Comparison of ENCODE assay signal across 9 cellular contexts in the genomic region with DNA sequence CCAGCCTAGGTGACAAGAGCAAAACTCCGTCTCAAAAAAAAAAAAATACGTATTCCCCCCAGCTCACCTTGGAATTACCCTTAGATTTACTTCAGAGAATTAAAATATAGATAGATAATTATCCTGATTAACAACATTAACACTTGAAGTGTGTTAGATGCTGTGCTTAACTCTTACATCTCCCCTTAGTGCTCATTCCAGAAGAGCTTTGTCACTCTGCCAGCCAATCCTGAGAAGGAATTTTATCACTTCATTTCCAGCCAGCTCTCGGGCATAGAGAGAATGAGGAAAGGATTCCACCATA. TPM values are rescaled to one million over a fixed set of nuclear protein-coding genes. Genes with fewer than 3 reads are reported as not detected.
DNase-seq lines count a peak whose midpoint lies in the region; ATAC-seq, FAIRE-seq and TF ChIP-seq lines count a peak whose summit lies in the region.
"Had no signal": no experiment of that assay in that cellular context is flagged by ENCODE, and none has a peak within 500 bp of the region (broad histone marks: within the 10 kb centered on the region; RNA-seq: fewer than 3 reads in every experiment).

No MANE protein-coding gene starts in this region.

- no peaks in the 10 kb centered on the region for H3K9me3 ChIP-seq in BLaER1
- no peaks in the 10 kb centered on the region for H3K9me3 ChIP-seq in PC-3 (ENCODE audit: low read length)
- no peaks in the 10 kb centered on the region for H3K9me3 ChIP-seq in esophagus (ENCODE audit: control insufficient read depth in 2 of 2, insufficient read depth in 1 of 2, low read depth in 1 of 2, low read length in 1 of 2)
- no peaks in the 10 kb centered on the region for H3K9me3 ChIP-seq in parathyroid adenoma (ENCODE audit: control insufficient read depth, low read length)

- DNase-seq in PC-3 (no peak), putamen (ENCODE audit: low spot score) (no peak), NCI-H82 treated with DMSO at 0.1 percent for 48 hours (lab: John Stamatoyannopoulos, UW; ENCODE audit: unreplicated experiment) (no peak), GM12891 (ENCODE audit: insufficient read length, low spot score) (no peak)
- DNase-seq: NCI-H1694 had no signal

- H3K27me3 ChIP-seq in BLaER1, result no peaks in the 10 kb centered on the region
- no peaks in the 10 kb centered on the region for H3K27me3 ChIP-seq in PC-3 (ENCODE audit: low read length)
- no peaks in the 10 kb centered on the region for H3K27me3 ChIP-seq in esophagus (ENCODE audit: control insufficient read depth in 1 of 2, insufficient read depth in 2 of 2, low read length in 2 of 2)
- no peaks in the 10 kb centered on the region for H3K27me3 ChIP-seq in parathyroid adenoma (ENCODE audit: control insufficient read depth, insufficient read depth, low read length)

- BruUV-seq in PC-3 (replicated peaks; lab: Mats Ljungman, UMichigan), result no TSS peak

- no peak for FAIRE-seq in GM12891 (lab: Jason Lieb, UNC)

- H3K27ac ChIP-seq in BLaER1, result 0 out of 2 replicates have a peak overlapping the region, but pooled peaks have one; percentile 2
- H3K27ac ChIP-seq in PC-3 (ENCODE audit: low read length), result peak overlapping the region; percentile 96
- peak overlapping the region; percentile 98 to 100 for H3K27ac ChIP-seq in esophagus (ENCODE audit: low read depth in 2 of 2, low read length in 1 of 2)
- peak overlapping the region; percentile 98 for H3K27ac ChIP-seq in parathyroid adenoma

- H3K4me1 ChIP-seq in BLaER1 (peaks cover 73% of the 10 kb centered on the region), PC-3 (ENCODE audit: insufficient read depth, low read length) (peaks cover 51% of the 10 kb centered on the region), esophagus (ENCODE audit: control insufficient read depth in 2 of 2, insufficient read depth in 2 of 2, low read length in 1 of 2) (peaks cover 15 to 29% of the 10 kb centered on the region in 2 donors), parathyroid adenoma (peaks cover 7% of the 10 kb centered on the region)

- POLR2A ChIA-PET in PC-3 (lab: Charles Lee; ENCODE audit: unreplicated experiment), result interaction anchor here (0.7 to 1.3 kb wide), 4 partner anchors 11 to 361 kb away, joined by 3 to 4 read pairs (median 4); partner anchors contain the start of gene PYGO2

- H4K20me1 ChIP-seq in BLaER1 (peaks cover 61% of the 10 kb centered on the region), PC-3 (ENCODE audit: low read length) (peaks cover 9% of the 10 kb centered on the region; the same call in 1 of the 2 replicates)

- CTCF ChIA-PET in PC-3 (lab: Charles Lee), result interaction anchor here (0.5 kb wide), 1 partner anchor 80 kb away, joined by 6 read pairs; no protein-coding TSS in a partner anchor

- no peaks in the 10 kb centered on the region for H3K9me2 ChIP-seq in PC-3 (replicated peaks; ENCODE audit: low read length)

- intact Hi-C loops in PC-3 (cut with micrococcal nuclease), result loop anchor here (1.0 to 5.0 kb wide), 4 partner anchors 8 to 165 kb away; partner anchors contain the start of genes EFNA4 and SLC50A1

- no peak overlapping the region for H3K4me3 ChIP-seq in BLaER1
- H3K4me3 ChIP-seq in PC-3 (ENCODE audit: low read length), result peak overlapping the region; percentile 80
- no peak overlapping the region for H3K4me3 ChIP-seq in esophagus (ENCODE audit: low read depth in 1 of 2, low read length in 2 of 2)
- peak overlapping the region; percentile 94 for H3K4me3 ChIP-seq in parathyroid adenoma (ENCODE audit: low read depth, low read length)

- peaks cover 59% of the 10 kb centered on the region for H3K79me2 ChIP-seq in PC-3 (ENCODE audit: low read length)
- H3K79me2 ChIP-seq in parathyroid adenoma, result no peaks in the 10 kb centered on the region

- H3K36me3 ChIP-seq in BLaER1 (peaks cover 27% of the 10 kb centered on the region), PC-3 (ENCODE audit: low read depth, low read length) (peaks cover 10% of the 10 kb centered on the region; the same call in 1 of the 2 replicates), esophagus (ENCODE audit: control insufficient read depth in 2 of 2, insufficient read depth in 2 of 2, low read length in 1 of 2) (peaks cover 9 to 12% of the 10 kb centered on the region in 2 donors), parathyroid adenoma (ENCODE audit: control insufficient read depth, insufficient read depth, low read length) (no peaks in the 10 kb centered on the region)

- TF ChIP-seq CTCF in PC-3 (conservative IDR thresholded peaks at IDR 0.05; ENCODE audit: low read depth, low read length) (no peak), parathyroid adenoma (IDR thresholded peaks at IDR 0.05) (no peak)

- H3K4me2 ChIP-seq in BLaER1, result peak overlapping the region; percentile 97
- peak overlapping the region; percentile 88 for H3K4me2 ChIP-seq in PC-3 (ENCODE audit: low read length)
- H3K4me2 ChIP-seq in parathyroid adenoma (ENCODE audit: low read length), result peak overlapping the region; percentile 91

- WGBS in esophagus, 2 donors, result 54 to 60% methylated on average over 3 of the region's 3 CpGs

- ATAC-seq in PC-3 (no peak), GM18519 (IDR thresholded peaks at IDR 0.05; ENCODE audit: low FRiP score, unreplicated experiment) (no peak)

- peaks cover 9% of the 10 kb centered on the region for H3F3A ChIP-seq in PC-3 (ENCODE audit: low read length, unreplicated experiment)

- 0 out of 2 replicates have a peak overlapping the region, but pooled peaks have one; percentile 91 for H3K9ac ChIP-seq in BLaER1
- peak overlapping the region; percentile 89 for H3K9ac ChIP-seq in PC-3 (ENCODE audit: low read length)
- no peak overlapping the region for H3K9ac ChIP-seq in parathyroid adenoma

- H2AFZ ChIP-seq in PC-3 (ENCODE audit: low read length) (0 out of 2 replicates have a peak overlapping the region, but pooled peaks have one; percentile 30), parathyroid adenoma (no peak overlapping the region)

- no peak for TF ChIP-seq POLR2A in GM12891 (IDR thresholded peaks at IDR 0.05; ENCODE audit: low read depth, low read length)

TF ChIP-seq in GM12891, 5 proteins besides CTCF, POLR2A, EP300 and RAD21:
- TF ChIP-seq POLR2AphosphoS5 (IDR thresholded peaks at IDR 0.05; ENCODE audit: low read depth, low read length) (no peak), PAX5 (IDR thresholded peaks at IDR 0.05; ENCODE audit: insufficient read depth, low read length, severe bottlenecking) (no peak), TAF1 (IDR thresholded peaks at IDR 0.05; ENCODE audit: low read depth, low read length) (no peak), SPI1 (IDR thresholded peaks at IDR 0.05; ENCODE audit: low read depth, low read length) (no peak), POU2F2 (IDR thresholded peaks at IDR 0.05; ENCODE audit: low read depth, low read length) (no peak)

RNA-seq across cellular contexts. Expression of gene SHC1, which starts 1.6 kb away (rescaled TPM):
- total RNA-seq in PC-3 (2014; rRNA removed), result 106 and 107 TPM in 2 replicates
- polyA plus RNA-seq in esophagus, result 10 to 100 TPM; 28.8 to 38.8 TPM
- polyA plus RNA-seq in GM12891 (2012; ENCODE audit: low read depth, missing spikeins), result 16.1 TPM

RNA-seq across cellular contexts. Expression of gene CKS1B, which starts 2.3 kb away (rescaled TPM):
- total RNA-seq in PC-3 (2014; rRNA removed), result 330 and 390 TPM in 2 replicates
- 10 to 100 TPM in 1 of 2 donors, 1 to 10 TPM in 1; 8.9 to 74.3 TPM for polyA plus RNA-seq in esophagus
- 175 TPM for polyA plus RNA-seq in GM12891 (2012; ENCODE audit: low read depth, missing spikeins)

RNA-seq across cellular contexts. Expression of gene PYGO2, which starts 10.6 kb away (rescaled TPM):
- 41.7 and 43.3 TPM in 2 replicates for total RNA-seq in PC-3 (2014; rRNA removed)
- polyA plus RNA-seq in esophagus, result 10 to 100 TPM; 14.3 to 15.8 TPM
- polyA plus RNA-seq in GM12891 (2012; ENCODE audit: low read depth, missing spikeins), result 17.5 TPM

RNA-seq across cellular contexts. Expression of gene FLAD1, which starts 11.0 kb away (rescaled TPM):
- 58.5 and 84.0 TPM in 2 replicates for total RNA-seq in PC-3 (2014; rRNA removed)
- polyA plus RNA-seq in esophagus, result 10 to 100 TPM; 27.1 TPM
- polyA plus RNA-seq in GM12891 (2012; ENCODE audit: low read depth, missing spikeins), result 34.2 TPM

RNA-seq across cellular contexts. Expression of gene PBXIP1, which starts 16.3 kb away (rescaled TPM):
- total RNA-seq in PC-3 (2014; rRNA removed), result 35.4 and 43.1 TPM in 2 replicates
- 10 to 100 TPM; 18.3 to 25.7 TPM for polyA plus RNA-seq in esophagus
- 34.1 TPM for polyA plus RNA-seq in GM12891 (2012; ENCODE audit: low read depth, missing spikeins)

Comparison
In these comparisons a context has a peak if more than half of its experiments do, and no peak if none do; other contexts are left out.
1. H3K27ac ChIP-seq: peak in every context shown above with its lines; median percentile 99 in esophagus; 98 in parathyroid adenoma; 96 in PC-3; 2 in BLaER1.
2. H3K4me3 ChIP-seq: peak in PC-3 (single experiment) and parathyroid adenoma (single experiment); none in BLaER1 (single experiment) and esophagus (0 of 2).
3. Peak in every context shown above with its lines, with median percentiles within 50 percentile points of each other: H3K4me2 ChIP-seq.